Comparison of ENCODE assay signal across 15 cellular contexts in the genomic region with DNA sequence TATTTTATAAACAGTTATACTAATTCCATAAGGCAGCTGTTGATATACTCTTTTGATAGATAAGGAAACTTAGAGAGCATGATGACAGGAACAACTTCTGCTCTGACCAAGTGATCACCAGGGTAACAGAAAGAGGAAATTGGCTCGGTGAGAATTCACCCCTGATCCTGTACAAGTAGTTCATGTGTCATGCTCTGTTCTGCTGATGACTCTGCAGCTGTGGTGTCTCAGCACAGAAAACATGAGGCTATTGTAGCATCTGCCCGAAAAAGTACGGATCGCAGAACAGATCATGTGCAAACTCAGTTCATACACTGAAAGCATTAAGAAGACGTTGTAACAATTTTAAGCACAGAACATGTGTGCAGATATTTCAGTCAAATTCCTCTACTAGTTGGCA.
DNase-seq lines count a peak whose midpoint lies in the region; TF ChIP-seq lines count a peak whose summit lies in the region.
"Had no signal": no experiment of that assay in that cellular context is flagged by ENCODE, and none has a peak within 500 bp of the region (broad histone marks: within the 10 kb centered on the region; RNA-seq: fewer than 3 reads in every experiment).

No MANE protein-coding gene starts in this region.

- no peaks in the 10 kb centered on the region for H3K36me3 ChIP-seq in mesendoderm (ENCODE audit: control insufficient read depth, insufficient read depth, low read length)

- CTCF ChIA-PET in AG04450 (lab: Charles Lee): interaction anchor here (0.7 kb wide), 2 partner anchors 34 to 510 kb away, joined by 3 read pairs; no protein-coding TSS in a partner anchor

- H3K4ac ChIP-seq in mesendoderm (ENCODE audit: low read depth, low read length): no peak overlapping the region

- no peak overlapping the region for H3K56ac ChIP-seq in mesendoderm (ENCODE audit: low read length)

- H3K27me3 ChIP-seq in AG04450 (ENCODE audit: control insufficient read depth, insufficient read depth, low read length) (no peaks in the 10 kb centered on the region), mesendoderm (ENCODE audit: insufficient read depth, low read length, poor library complexity) (no peaks in the 10 kb centered on the region)

- H3K23ac ChIP-seq in mesendoderm (ENCODE audit: low read length): no peak overlapping the region

- peak overlapping the region; percentile 19 for H3K27ac Mint-ChIP-seq in chondrocyte (ENCODE audit: unreplicated experiment)
- H3K27ac Mint-ChIP-seq: GM23338; naive thymus-derived CD8-positive, alpha-beta T cell; stimulated activated naive B cell treated with anti-CD40 and anti-IgM and Interleukin-4, amounts not matched to agents 10 μg/mL and 1 μg/mL and 100 μg/mL, for 72 hours had no signal

- H3K4me3 Mint-ChIP-seq in chondrocyte (ENCODE audit: unreplicated experiment): no peak overlapping the region
- H3K4me3 Mint-ChIP-seq: GM23338; naive thymus-derived CD8-positive, alpha-beta T cell; stimulated activated naive B cell treated with anti-CD40 and anti-IgM and Interleukin-4, amounts not matched to agents 10 μg/mL and 1 μg/mL and 100 μg/mL, for 72 hours had no signal

- no peak overlapping the region for H4K8ac ChIP-seq in mesendoderm (ENCODE audit: low read depth, low read length)

- DNase-seq in AG04450 (ENCODE audit: low read depth, low spot score): peak; percentile 77
- peak; percentile 93 for DNase-seq in LHCN-M2 (ENCODE audit: low read depth)
- DNase-seq in chondrocyte (ENCODE audit: low spot score): no peak
- peak; percentile 9 for DNase-seq in medulla oblongata (ENCODE audit: extremely low spot score)
- no peak for DNase-seq in NCI-H748 (lab: John Stamatoyannopoulos, UW; ENCODE audit: unreplicated experiment)
- DNase-seq in activated CD4-positive, alpha-beta T cell treated with anti-CD3 and anti-CD28 coated beads for 4 hours: no peak
- DNase-seq in mesendoderm: no peak
- no peak for DNase-seq in cerebellar cortex (ENCODE audit: low spot score)
- DNase-seq: activated CD4-positive, alpha-beta T cell treated with anti-CD3 and anti-CD28 coated beads for 1 hour; activated naive CD4-positive, alpha-beta T cell treated with Interleukin-2 at 50 U/mL for 16 hours; cortex of kidney; naive thymus-derived CD8-positive, alpha-beta T cell; NCI-H2171 treated with DMSO at 0.1 percent for 48 hours; stimulated activated naive B cell treated with anti-CD40 and anti-IgM and Interleukin-4, amounts not matched to agents 10 μg/mL and 1 μg/mL and 100 μg/mL, for 72 hours had no signal

- H2BK120ac ChIP-seq in mesendoderm (ENCODE audit: low read depth, low read length): no peak overlapping the region

- H3K27ac ChIP-seq in AG04450 (ENCODE audit: low read depth, low read length) (no peak overlapping the region), mesendoderm (ENCODE audit: low read depth, low read length) (no peak overlapping the region)

- H2BK15ac ChIP-seq in mesendoderm (replicated peaks; ENCODE audit: low read depth): no peak overlapping the region

- H2AK5ac ChIP-seq in mesendoderm (ENCODE audit: low read length): no peak overlapping the region

- no peaks in the 10 kb centered on the region for H3K36me3 Mint-ChIP-seq in chondrocyte (ENCODE audit: low read depth)
- H3K36me3 Mint-ChIP-seq: naive thymus-derived CD8-positive, alpha-beta T cell; stimulated activated naive B cell treated with anti-CD40 and anti-IgM and Interleukin-4, amounts not matched to agents 10 μg/mL and 1 μg/mL and 100 μg/mL, for 72 hours had no signal

- peaks cover 40% of the 10 kb centered on the region for H3K4me1 Mint-ChIP-seq in chondrocyte (ENCODE audit: low read depth)
- H3K4me1 Mint-ChIP-seq: GM23338; naive thymus-derived CD8-positive, alpha-beta T cell; stimulated activated naive B cell treated with anti-CD40 and anti-IgM and Interleukin-4, amounts not matched to agents 10 μg/mL and 1 μg/mL and 100 μg/mL, for 72 hours had no signal

- no peak overlapping the region for H3K4me2 ChIP-seq in mesendoderm (ENCODE audit: low read length)
- H3K4me2 ChIP-seq: GM23338 had no signal

- POLR2A ChIA-PET in AG04450 (lab: Yijun Ruan, JAX): no interaction called here

- H3K4me3 ChIP-seq in AG04450 (ENCODE audit: low read depth, low read length) (no peak overlapping the region), mesendoderm (ENCODE audit: low read length) (no peak overlapping the region)
- H3K4me3 ChIP-seq: GM23338 had no signal

- TF ChIP-seq CTCF in AG04450 (IDR thresholded peaks at IDR 0.05; ENCODE audit: low read depth, low read length): no peak
- TF ChIP-seq CTCF in chondrocyte (IDR thresholded peaks at IDR 0.05): no peak

- no peak overlapping the region for H3K9ac ChIP-seq in mesendoderm (ENCODE audit: low read length)

- no peaks in the 10 kb centered on the region for H3K27me3 Mint-ChIP-seq in chondrocyte (ENCODE audit: low read depth)
- H3K27me3 Mint-ChIP-seq: naive thymus-derived CD8-positive, alpha-beta T cell; stimulated activated naive B cell treated with anti-CD40 and anti-IgM and Interleukin-4, amounts not matched to agents 10 μg/mL and 1 μg/mL and 100 μg/mL, for 72 hours had no signal

- no peak overlapping the region for H2BK5ac ChIP-seq in mesendoderm (ENCODE audit: low read length)

- H3K4me1 ChIP-seq in mesendoderm (ENCODE audit: control insufficient read depth, low read depth, low read length): no peaks in the 10 kb centered on the region

- no CpG with 5 or more reads among the region's 5 CpGs for WGBS in mesendoderm (ENCODE audit: extremely low coverage, insufficient coverage, low lambda C conversion rate)

- H3K18ac ChIP-seq in mesendoderm (ENCODE audit: low read length): no peak overlapping the region

- no peaks in the 10 kb centered on the region for H3K79me1 ChIP-seq in mesendoderm (ENCODE audit: low read length)

- no peaks in the 10 kb centered on the region for H3K9me3 ChIP-seq in AG04450 (ENCODE audit: control insufficient read depth, insufficient read depth, low read length)

- H3K79me2 ChIP-seq in mesendoderm (ENCODE audit: control insufficient read depth, insufficient read depth, low read length): no peaks in the 10 kb centered on the region

- no peaks in the 10 kb centered on the region for H3K9me3 Mint-ChIP-seq in chondrocyte (ENCODE audit: low read depth)
- H3K9me3 Mint-ChIP-seq: GM23338 had no signal

- no peak overlapping the region for H4K5ac ChIP-seq in mesendoderm (ENCODE audit: low read length)

Comparison
In these comparisons a context has a peak if more than half of its experiments do, and no peak if none do; other contexts are left out.
1. DNase-seq: peak in AG04450 (single experiment), LHCN-M2 (single experiment) and medulla oblongata (single experiment); none in chondrocyte (single experiment), NCI-H748 (single experiment), activated CD4-positive, alpha-beta T cell treated with anti-CD3 and anti-CD28 coated beads for 4 hours (0 of 2), mesendoderm (single experiment) and cerebellar cortex (single experiment).